ENCODE assay signal across 10 cellular contexts in genomic region chr9:93060746-93061259, GRCh38. TPM values are rescaled to one million over a fixed set of nuclear protein-coding genes. Genes with fewer than 3 reads are reported as not detected.
DNase-seq lines count a peak whose midpoint lies in the region; ATAC-seq, FAIRE-seq and TF ChIP-seq lines count a peak whose summit lies in the region.
"Had no signal": no experiment of that assay in that cellular context is flagged by ENCODE, and none has a peak within 500 bp of the region (broad histone marks: within the 10 kb centered on the region; RNA-seq: fewer than 3 reads in every experiment).

No MANE protein-coding gene starts in this region.

- no peaks in the 10 kb centered on the region for H4K20me1 ChIP-seq in HepG2 (ENCODE audit: insufficient read depth, low read length)

- 48% methylated on average over 4 of the region's 8 CpGs for WGBS in HepG2 (ENCODE audit: low lambda C conversion rate)

- no peaks in the 10 kb centered on the region for H3K9me3 ChIP-seq in HepG2 (ENCODE audit: low read length)
- H3K9me3 ChIP-seq: sigmoid colon had no signal

- no peaks in the 10 kb centered on the region for H3K79me2 ChIP-seq in HepG2 (ENCODE audit: insufficient read depth, low read length)

- H3K4me2 ChIP-seq in HepG2 (ENCODE audit: low read depth, low read length) = peak overlapping the region; percentile 71

- TF ChIP-seq POLR2A in HepG2 (IDR thresholded peaks at IDR 0.05; ENCODE audit: insufficient read depth in 1 of 2, low read depth in 2 of 2, low read length in 2 of 2) (no peak), GM18505 (IDR thresholded peaks at IDR 0.05; ENCODE audit: borderline replicate concordance, extremely low read depth, insufficient read depth, insufficient read length) (no peak)

- in situ Hi-C loops in GM13977 (cut with MboI; ENCODE audit: low pct_unique_long_range_greater_than_20kb, low sequenced_read_pairs, unreplicated experiment) = no loop called here
- in situ Hi-C loops in HepG2 (cut with HindIII; ENCODE audit: extremely low pct_ligation_motif_present, low pct_unique_long_range_greater_than_20kb) = no loop called here

- peak; percentile 82 for DNase-seq in AG08396 (ENCODE audit: low spot score)
- DNase-seq in GM13977 (ENCODE audit: low spot score) = peak; percentile 61
- DNase-seq in activated CD4-positive, alpha-beta memory T cell treated with anti-CD3 and anti-CD28 coated beads, Interleukin-2, amount 10 ng/mL, durations not matched to agents 7 days and 5 days = no peak
- no peak for DNase-seq in HepG2 (ENCODE audit: low spot score)
- no peak for DNase-seq in mucosa of gallbladder (ENCODE audit: low spot score)
- DNase-seq: sigmoid colon had no signal

- TF ChIP-seq EP300 in HepG2 (IDR thresholded peaks at IDR 0.05; ENCODE audit: low read depth in 2 of 2, low read length in 2 of 2) (no peak), HepG2 (CRISPR knock-in tag; IDR thresholded peaks at IDR 0.05; ENCODE audit: borderline replicate concordance) (no peak)

- H3K36me3 ChIP-seq in HepG2 (replicated peaks in 1 of 2; ENCODE audit: control insufficient read depth in 1 of 2, insufficient read depth in 2 of 2, low read length in 2 of 2) = no peaks in the 10 kb centered on the region
- H3K36me3 ChIP-seq: sigmoid colon had no signal

- H3K27ac Mint-ChIP-seq in activated CD4-positive, alpha-beta memory T cell treated with anti-CD3 and anti-CD28 coated beads, Interleukin-2, amount 10 ng/mL, durations not matched to agents 7 days and 5 days = peak overlapping the region; percentile 83

- H3K27ac ChIP-seq in HepG2 (ENCODE audit: extremely low read length, insufficient read depth, low read length) = peak overlapping the region; percentile 63
- H3K27ac ChIP-seq: sigmoid colon had no signal

- no peak for FAIRE-seq in HepG2 (lab: Jason Lieb, UNC)

- ATAC-seq in HepG2 (peak; percentile 3; the same call in 1 of the 3 replicates), GM18505 (IDR thresholded peaks at IDR 0.05; ENCODE audit: unreplicated experiment) (no peak), GM18873 (IDR thresholded peaks at IDR 0.05; ENCODE audit: low FRiP score, unreplicated experiment) (no peak), HG02759 (IDR thresholded peaks at IDR 0.05; ENCODE audit: unreplicated experiment) (no peak)

- peaks cover 4% of the 10 kb centered on the region in 2 experiments; a peak in 3 of 5 replicates for H3K27me3 ChIP-seq in HepG2 (ENCODE audit: control insufficient read depth in 1 of 2, insufficient read depth in 2 of 2, low read length in 2 of 2)
- H3K27me3 ChIP-seq: sigmoid colon had no signal

- BruUV-seq in HepG2 (replicated peaks; lab: Mats Ljungman, UMichigan) = no TSS peak

- peak overlapping the region; percentile 92 for H3K4me3 Mint-ChIP-seq in activated CD4-positive, alpha-beta memory T cell treated with anti-CD3 and anti-CD28 coated beads, Interleukin-2, amount 10 ng/mL, durations not matched to agents 7 days and 5 days

- peak overlapping the region in 1 of 3 experiments; percentile 44; a peak in 2 of 6 replicates for H3K4me3 ChIP-seq in HepG2 (replicated peaks in 1 of 3; ENCODE audit: insufficient read depth in 1 of 3, low read depth in 2 of 3, low read length in 3 of 3)
- H3K4me3 ChIP-seq: sigmoid colon had no signal

- H3K9ac ChIP-seq in HepG2 (ENCODE audit: insufficient read depth, low read depth, low read length) = 0 out of 2 replicates have a peak overlapping the region, but pooled peaks have one; percentile 5

- H2AFZ ChIP-seq in HepG2 (ENCODE audit: low read length) = no peak overlapping the region

- H3K9me3 Mint-ChIP-seq in activated CD4-positive, alpha-beta memory T cell treated with anti-CD3 and anti-CD28 coated beads, Interleukin-2, amount 10 ng/mL, durations not matched to agents 7 days and 5 days = no peaks in the 10 kb centered on the region

- TF ChIP-seq CTCF in GM13977 (IDR thresholded peaks at IDR 0.05; ENCODE audit: extremely low read depth, insufficient read depth, missing control alignments) (no peak), HepG2 (CRISPR knock-in tag; IDR thresholded peaks at IDR 0.05) (no peak)

- POLR2A ChIA-PET in activated CD4-positive, alpha-beta memory T cell treated with anti-CD3 and anti-CD28 coated beads, Interleukin-2, amount 10 ng/mL, durations not matched to agents 7 days and 5 days (lab: Charles Lee) = interaction anchor here (0.6 to 3.1 kb wide), 10 partner anchors 11 to 106 kb away, joined by 3 to 39 read pairs (median 5); partner anchors contain the start of gene CARD19
- POLR2A ChIA-PET in HepG2 (lab: Yijun Ruan, JAX) = interaction anchor here (0.5 kb wide), 1 partner anchor 21 kb away, joined by 3 read pairs; no protein-coding TSS in a partner anchor

- peaks cover 58% of the 10 kb centered on the region for H3K4me1 ChIP-seq in HepG2 (ENCODE audit: insufficient read depth, low read length)

- peaks cover 38% of the 10 kb centered on the region for H3K36me3 Mint-ChIP-seq in activated CD4-positive, alpha-beta memory T cell treated with anti-CD3 and anti-CD28 coated beads, Interleukin-2, amount 10 ng/mL, durations not matched to agents 7 days and 5 days (ENCODE audit: low read depth)

- CTCF ChIA-PET in activated CD4-positive, alpha-beta memory T cell treated with anti-CD3 and anti-CD28 coated beads, Interleukin-2, amount 10 ng/mL, durations not matched to agents 7 days and 5 days (lab: Charles Lee) = interaction anchor here (2.6 to 2.7 kb wide), 2 partner anchors 47 to 58 kb away, joined by 9 to 16 read pairs; no protein-coding TSS in a partner anchor
- CTCF ChIA-PET in HepG2 (lab: Yijun Ruan, JAX; ENCODE audit: low intra/inter-chr PET ratio, low total read pairs) = no interaction called here

- TF ChIP-seq RAD21 in HepG2 (CRISPR knock-in tag; IDR thresholded peaks at IDR 0.05) = no peak

- intact Hi-C loops in HepG2 (cut with micrococcal nuclease; ENCODE audit: unreplicated experiment) = loop anchor here (1.0 kb wide), 1 partner anchor 31 kb away; no protein-coding TSS in a partner anchor

- no peaks in the 10 kb centered on the region for H3K27me3 Mint-ChIP-seq in activated CD4-positive, alpha-beta memory T cell treated with anti-CD3 and anti-CD28 coated beads, Interleukin-2, amount 10 ng/mL, durations not matched to agents 7 days and 5 days

- peaks cover 75% of the 10 kb centered on the region for H3K4me1 Mint-ChIP-seq in activated CD4-positive, alpha-beta memory T cell treated with anti-CD3 and anti-CD28 coated beads, Interleukin-2, amount 10 ng/mL, durations not matched to agents 7 days and 5 days

RNA-seq across cellular contexts. Expression of gene SUSD3, which starts 2.3 kb away (rescaled TPM):
- total RNA-seq in activated CD4-positive, alpha-beta memory T cell treated with anti-CD3 and anti-CD28 coated beads, Interleukin-2, amount 10 ng/mL, durations not matched to agents 7 days and 5 days = 10 to 100 TPM; 69.6 to 71.4 TPM
- 6.0 and 7.0 TPM in 2 replicates for total RNA-seq in HepG2 (2016; rRNA removed; fragmentation: Illumina TruSeq; extraction: Trizol)
- 10.2 and 12.4 TPM in 2 replicates for total RNA-seq in HepG2 (2016; cell fraction: cytosol; rRNA removed; fragmentation: Illumina TruSeq; extraction: Trizol; ENCODE audit: low read depth)
- total RNA-seq in HepG2 (2016; cell fraction: insoluble cytoplasmic fraction; rRNA removed; fragmentation: Illumina TruSeq; extraction: Trizol) = 6.3 and 8.8 TPM in 2 replicates
- 10.0 and 14.6 TPM in 2 replicates for total RNA-seq in HepG2 (2016; cell fraction: membrane; rRNA removed; fragmentation: Illumina TruSeq; extraction: Trizol)
- total RNA-seq in HepG2 (2016; cell fraction: nucleus; rRNA removed; fragmentation: Illumina TruSeq; extraction: Trizol) = 4.9 and 5.2 TPM in 2 replicates
- 9.1 and 11.7 TPM in 2 replicates for polyA plus RNA-seq in HepG2 (2011; rRNA removed)
- 6.2 and 9.7 TPM in 2 replicates for polyA plus RNA-seq in HepG2 (2011; cell fraction: cytosol; rRNA removed)
- 4.6 and 5.9 TPM in 2 replicates for polyA plus RNA-seq in HepG2 (2011; cell fraction: nucleus; rRNA removed)
- polyA plus RNA-seq in HepG2 (2012) = 4.2 and 5.4 TPM in 2 replicates
- polyA plus RNA-seq in HepG2 (2016; cell fraction: cytosol; fragmentation: Illumina TruSeq; extraction: Trizol; ENCODE audit: low read depth) = 12.5 and 16.5 TPM in 2 replicates
- 5.3 and 7.1 TPM in 2 replicates for polyA plus RNA-seq in HepG2 (2016; cell fraction: insoluble cytoplasmic fraction; fragmentation: Illumina TruSeq; extraction: Trizol; ENCODE audit: low read depth)
- 12.6 and 14.6 TPM in 2 replicates for polyA plus RNA-seq in HepG2 (2016; cell fraction: membrane; fragmentation: Illumina TruSeq; extraction: Trizol; ENCODE audit: low read depth)
- 9.7 and 10.7 TPM in 2 replicates for polyA plus RNA-seq in HepG2 (2016; cell fraction: nucleus; fragmentation: Illumina TruSeq; extraction: Trizol; ENCODE audit: insufficient read depth, low read depth)
- 7.9 TPM in 1 of 2 replicates, not detected in the other for polyA minus RNA-seq in HepG2 (2011; rRNA and poly(A)+ RNA removed; ENCODE audit: low replicate concordance)
- 1.8 and 2.8 TPM in 2 replicates for polyA minus RNA-seq in HepG2 (2011; cell fraction: cytosol; rRNA and poly(A)+ RNA removed)
- polyA minus RNA-seq in HepG2 (2011; cell fraction: nucleus; rRNA and poly(A)+ RNA removed) = 0.90 and 0.99 TPM in 2 replicates
- 5.0 TPM for total RNA-seq in mucosa of gallbladder
- total RNA-seq: chondrocyte had no signal

RNA-seq across cellular contexts. Expression of gene CARD19, which starts 35.2 kb away (rescaled TPM):
- total RNA-seq in activated CD4-positive, alpha-beta memory T cell treated with anti-CD3 and anti-CD28 coated beads, Interleukin-2, amount 10 ng/mL, durations not matched to agents 7 days and 5 days = 10 to 100 TPM; 80.4 to 83.5 TPM
- 15.2 and 18.4 TPM in 2 replicates for total RNA-seq in HepG2 (2016; rRNA removed; fragmentation: Illumina TruSeq; extraction: Trizol)
- total RNA-seq in HepG2 (2016; cell fraction: cytosol; rRNA removed; fragmentation: Illumina TruSeq; extraction: Trizol; ENCODE audit: low read depth) = 15.8 and 20.2 TPM in 2 replicates
- total RNA-seq in HepG2 (2016; cell fraction: insoluble cytoplasmic fraction; rRNA removed; fragmentation: Illumina TruSeq; extraction: Trizol) = 18.6 and 20.5 TPM in 2 replicates
- total RNA-seq in HepG2 (2016; cell fraction: membrane; rRNA removed; fragmentation: Illumina TruSeq; extraction: Trizol) = 17.3 and 29.5 TPM in 2 replicates
- total RNA-seq in HepG2 (2016; cell fraction: nucleus; rRNA removed; fragmentation: Illumina TruSeq; extraction: Trizol) = 8.3 and 12.2 TPM in 2 replicates
- 47.2 and 62.0 TPM in 2 replicates for polyA plus RNA-seq in HepG2 (2011; rRNA removed)
- polyA plus RNA-seq in HepG2 (2011; cell fraction: cytosol; rRNA removed) = 33.8 and 73.1 TPM in 2 replicates
- 101 and 106 TPM in 2 replicates for polyA plus RNA-seq in HepG2 (2011; cell fraction: nucleus; rRNA removed)
- polyA plus RNA-seq in HepG2 (2012) = 14.6 TPM in 2 replicates
- polyA plus RNA-seq in HepG2 (2016; cell fraction: cytosol; fragmentation: Illumina TruSeq; extraction: Trizol; ENCODE audit: low read depth) = 16.0 and 27.0 TPM in 2 replicates
- polyA plus RNA-seq in HepG2 (2016; cell fraction: insoluble cytoplasmic fraction; fragmentation: Illumina TruSeq; extraction: Trizol; ENCODE audit: low read depth) = 14.7 and 18.5 TPM in 2 replicates
- 13.4 and 18.5 TPM in 2 replicates for polyA plus RNA-seq in HepG2 (2016; cell fraction: membrane; fragmentation: Illumina TruSeq; extraction: Trizol; ENCODE audit: low read depth)
- polyA plus RNA-seq in HepG2 (2016; cell fraction: nucleus; fragmentation: Illumina TruSeq; extraction: Trizol; ENCODE audit: insufficient read depth, low read depth) = 25.1 and 25.9 TPM in 2 replicates
- polyA minus RNA-seq in HepG2 (2011; rRNA and poly(A)+ RNA removed; ENCODE audit: low replicate concordance) = 11.5 and 28.1 TPM in 2 replicates
- polyA minus RNA-seq in HepG2 (2011; cell fraction: cytosol; rRNA and poly(A)+ RNA removed) = 14.0 and 17.6 TPM in 2 replicates
- polyA minus RNA-seq in HepG2 (2011; cell fraction: nucleus; rRNA and poly(A)+ RNA removed) = 11.3 and 12.8 TPM in 2 replicates
- total RNA-seq in mucosa of gallbladder = 45.2 TPM

Comparison
In these comparisons a context has a peak if more than half of its experiments do, and no peak if none do; other contexts are left out.
1. DNase-seq: peak in AG08396 (single experiment) and GM13977 (single experiment); none in activated CD4-positive, alpha-beta memory T cell treated with anti-CD3 and anti-CD28 coated beads, Interleukin-2, amount 10 ng/mL, durations not matched to agents 7 days and 5 days (single experiment), HepG2 (single experiment) and mucosa of gallbladder (single experiment).